7 cellular contexts compared by ENCODE assay signal in genomic region chr3:195969341-195969740, GRCh38.
DNase-seq lines count a peak whose midpoint lies in the region; ATAC-seq, FAIRE-seq and TF ChIP-seq lines count a peak whose summit lies in the region.
"Not testable (repeated sequence)": the region's sequence is repeated elsewhere in the genome, so short reads cannot be mapped to it uniquely, and the experiment has no call there.

No MANE protein-coding gene starts in this region.

- not testable (repeated sequence) for H4K20me1 ChIP-seq in endothelial cell of umbilical vein (replicated peaks; ENCODE audit: control insufficient read depth, extremely low read depth, insufficient read depth, low read length)

- TF ChIP-seq POLR2A in endothelial cell of umbilical vein (IDR thresholded peaks at IDR 0.05; ENCODE audit: low read depth, low read length) = not testable (repeated sequence)

- not testable (repeated sequence) for H2AFZ ChIP-seq in endothelial cell of umbilical vein (ENCODE audit: low read depth, low read length)

- H3K4me1 Mint-ChIP-seq in T-helper 17 cell; activated CD4-positive, alpha-beta T cell treated with anti-CD3 and anti-CD28 coated beads, Interleukin-2, amount 10 ng/mL, durations not matched to agents 24 days and 14 days; activated T-helper 2 cell treated with anti-CD3 and anti-CD28 coated beads, Interferon-gamma antibody, Interleukin-2, Interleukin-4, amounts not matched to agents 10 μg/mL and 5 μg/mL and 100 μg/mL, durations not matched to agents 14 hours and 24 hours and 36 hours (ENCODE audit: low read depth): not testable (repeated sequence)

- H3K27ac Mint-ChIP-seq in T-helper 17 cell = peak overlapping the region; percentile 6
- H3K27ac Mint-ChIP-seq in activated CD4-positive, alpha-beta T cell treated with anti-CD3 and anti-CD28 coated beads, Interleukin-2, amount 10 ng/mL, durations not matched to agents 24 days and 14 days = not testable (repeated sequence)
- peak overlapping the region; percentile 30 for H3K27ac Mint-ChIP-seq in activated T-helper 2 cell treated with anti-CD3 and anti-CD28 coated beads, Interferon-gamma antibody, Interleukin-2, Interleukin-4, amounts not matched to agents 10 μg/mL and 5 μg/mL and 100 μg/mL, durations not matched to agents 14 hours and 24 hours and 36 hours

- H3K4me3 Mint-ChIP-seq in T-helper 17 cell; activated CD4-positive, alpha-beta T cell treated with anti-CD3 and anti-CD28 coated beads, Interleukin-2, amount 10 ng/mL, durations not matched to agents 24 days and 14 days; activated T-helper 2 cell treated with anti-CD3 and anti-CD28 coated beads, Interferon-gamma antibody, Interleukin-2, Interleukin-4, amounts not matched to agents 10 μg/mL and 5 μg/mL and 100 μg/mL, durations not matched to agents 14 hours and 24 hours and 36 hours (ENCODE audit: low read depth): not testable (repeated sequence)

- POLR2A ChIA-PET in endothelial cell of umbilical vein (lab: Charles Lee) = not testable (repeated sequence)

- H3K36me3 Mint-ChIP-seq in T-helper 17 cell (ENCODE audit: low read depth) = not testable (repeated sequence)
- peaks cover 42% of the 10 kb centered on the region for H3K36me3 Mint-ChIP-seq in activated CD4-positive, alpha-beta T cell treated with anti-CD3 and anti-CD28 coated beads, Interleukin-2, amount 10 ng/mL, durations not matched to agents 24 days and 14 days (ENCODE audit: low read depth)
- peaks cover 51% of the 10 kb centered on the region for H3K36me3 Mint-ChIP-seq in activated T-helper 2 cell treated with anti-CD3 and anti-CD28 coated beads, Interferon-gamma antibody, Interleukin-2, Interleukin-4, amounts not matched to agents 10 μg/mL and 5 μg/mL and 100 μg/mL, durations not matched to agents 14 hours and 24 hours and 36 hours (ENCODE audit: low read depth)

- not testable (repeated sequence) for H3K27ac ChIP-seq in endothelial cell of umbilical vein (ENCODE audit: insufficient read depth, low read depth, low read length)

- not testable (repeated sequence) for DNase-seq in T-helper 17 cell; activated T-helper 2 cell treated with anti-CD3 and anti-CD28 coated beads, Interferon-gamma antibody, Interleukin-2, Interleukin-4, amounts not matched to agents 10 μg/mL and 5 μg/mL and 100 μg/mL, durations not matched to agents 14 hours and 24 hours and 36 hours (ENCODE audit: low spot score); endothelial cell of umbilical vein (ENCODE audit: low read depth, low spot score)
- peak; percentile 53 for DNase-seq in activated CD4-positive, alpha-beta T cell treated with anti-CD3 and anti-CD28 coated beads, Interleukin-2, amount 10 ng/mL, durations not matched to agents 24 days and 14 days
- peak; percentile 19 for DNase-seq in left lobe of liver (ENCODE audit: low spot score)
- DNase-seq in mesenteric fat pad (ENCODE audit: low spot score) = peak; percentile 83
- peak; percentile 53 for DNase-seq in posterior vena cava (ENCODE audit: low spot score)

- H3K27me3 Mint-ChIP-seq in T-helper 17 cell; activated CD4-positive, alpha-beta T cell treated with anti-CD3 and anti-CD28 coated beads, Interleukin-2, amount 10 ng/mL, durations not matched to agents 24 days and 14 days; activated T-helper 2 cell treated with anti-CD3 and anti-CD28 coated beads, Interferon-gamma antibody, Interleukin-2, Interleukin-4, amounts not matched to agents 10 μg/mL and 5 μg/mL and 100 μg/mL, durations not matched to agents 14 hours and 24 hours and 36 hours (ENCODE audit: low read depth): not testable (repeated sequence)

- FAIRE-seq in endothelial cell of umbilical vein (lab: Jason Lieb, UNC) = peak; percentile 24

- not testable (repeated sequence) for H3K79me2 ChIP-seq in endothelial cell of umbilical vein (ENCODE audit: control insufficient read depth, insufficient read depth, low read length)

- intact Hi-C loops in activated CD4-positive, alpha-beta T cell treated with anti-CD3 and anti-CD28 coated beads, Interleukin-2, amount 10 ng/mL, durations not matched to agents 24 days and 14 days (cut with micrococcal nuclease); activated T-helper 2 cell treated with anti-CD3 and anti-CD28 coated beads, Interferon-gamma antibody, Interleukin-2, Interleukin-4, amounts not matched to agents 10 μg/mL and 5 μg/mL and 100 μg/mL, durations not matched to agents 14 hours and 24 hours and 36 hours (cut with micrococcal nuclease); endothelial cell of umbilical vein (cut with micrococcal nuclease); posterior vena cava (cut with DNase I): not testable (repeated sequence)

- H3K4me3 ChIP-seq in endothelial cell of umbilical vein (replicated peaks in 1 of 3; ENCODE audit: insufficient read depth in 1 of 3, low read depth in 1 of 3, low read length in 3 of 3) = not testable (repeated sequence)

- not testable (repeated sequence) for H3K27me3 ChIP-seq in endothelial cell of umbilical vein (ENCODE audit: control insufficient read depth in 2 of 2, insufficient read depth in 2 of 2, low read length in 2 of 2)

- ATAC-seq in T-helper 17 cell, left lobe of liver: not testable (repeated sequence)

- not testable (repeated sequence) for H3K9ac ChIP-seq in endothelial cell of umbilical vein (replicated peaks; ENCODE audit: extremely low read depth, insufficient read depth, low read length)

- H3K4me1 ChIP-seq in endothelial cell of umbilical vein (ENCODE audit: control insufficient read depth, extremely low read depth, insufficient read depth, low read length) = not testable (repeated sequence)

- not testable (repeated sequence) for BruUV-seq in endothelial cell of umbilical vein (replicated peaks; lab: Mats Ljungman, UMichigan)

- not testable (repeated sequence) for H3K9me3 Mint-ChIP-seq in activated CD4-positive, alpha-beta T cell treated with anti-CD3 and anti-CD28 coated beads, Interleukin-2, amount 10 ng/mL, durations not matched to agents 24 days and 14 days; activated T-helper 2 cell treated with anti-CD3 and anti-CD28 coated beads, Interferon-gamma antibody, Interleukin-2, Interleukin-4, amounts not matched to agents 10 μg/mL and 5 μg/mL and 100 μg/mL, durations not matched to agents 14 hours and 24 hours and 36 hours

- H3K9me1 ChIP-seq in endothelial cell of umbilical vein (replicated peaks; ENCODE audit: control insufficient read depth, extremely low read depth, insufficient read depth, low read length) = not testable (repeated sequence)

- CTCF ChIA-PET in endothelial cell of umbilical vein (lab: Charles Lee) = not testable (repeated sequence)

- TF ChIP-seq CTCF in endothelial cell of umbilical vein (IDR thresholded peaks at IDR 0.05; ENCODE audit: extremely low read depth in 1 of 2, insufficient read depth in 1 of 2, low read depth in 1 of 2, low read length in 2 of 2) = not testable (repeated sequence)

- peaks cover 7 to 16% of the 10 kb centered on the region in 2 experiments for H3K36me3 ChIP-seq in endothelial cell of umbilical vein (ENCODE audit: control insufficient read depth in 2 of 2, extremely low read depth in 1 of 2, insufficient read depth in 2 of 2, low read length in 2 of 2)

- dilution Hi-C loops in endothelial cell of umbilical vein (cut with MboI; ENCODE audit: extremely low pct_ligation_motif_present, low sequenced_read_pairs) = not testable (repeated sequence)

- not testable (repeated sequence) for H3K9me3 ChIP-seq in T-helper 17 cell (ENCODE audit: control insufficient read depth, low read length, poor library complexity, severe bottlenecking); endothelial cell of umbilical vein (replicated peaks; ENCODE audit: control insufficient read depth, insufficient read depth, low read length)

- H3K4me2 ChIP-seq in endothelial cell of umbilical vein (ENCODE audit: insufficient read depth, low read length) = not testable (repeated sequence)
